8 cellular contexts compared by ENCODE assay signal in genomic region chr10:81920213-81920829, GRCh38. TPM values are rescaled to one million over a fixed set of nuclear protein-coding genes. Genes with fewer than 3 reads are reported as not detected.
A peak's percentile ranks its signal among the peaks of the same experiment; 100 is the strongest.
DNase-seq lines count a peak whose midpoint lies in the region; ATAC-seq, FAIRE-seq and TF ChIP-seq lines count a peak whose summit lies in the region.
"Had no signal": no experiment of that assay in that cellular context is flagged by ENCODE, and none has a peak within 500 bp of the region (broad histone marks: within the 10 kb centered on the region; RNA-seq: fewer than 3 reads in every experiment).

No MANE protein-coding gene starts in this region.

- H3K9ac ChIP-seq in keratinocyte (ENCODE audit: control insufficient read depth, extremely low read depth, insufficient read depth, low read length) = no peak overlapping the region

- dilution Hi-C loops in keratinocyte (cut with MboI; ENCODE audit: extremely low pct_ligation_motif_present, low sequenced_read_pairs) = no loop called here

- H3K27ac Mint-ChIP-seq in GM23338 = no peak overlapping the region

- H3K36me3 ChIP-seq in GM23338 (ENCODE audit: insufficient read depth) (no peaks in the 10 kb centered on the region), PC-9 (ENCODE audit: low read depth) (no peaks in the 10 kb centered on the region), keratinocyte (ENCODE audit: control insufficient read depth in 2 of 2, extremely low read depth in 1 of 2, insufficient read depth in 2 of 2, low read length in 2 of 2) (no peaks in the 10 kb centered on the region), thyroid gland (no peaks in the 10 kb centered on the region)

- DNase-seq in GM10266 (ENCODE audit: extremely low spot score) (peak; percentile 18), GM23338 (ENCODE audit: low spot score) (peak; percentile 62), PC-9 (peak in 1 of 2 experiments; percentile 4), keratinocyte (ENCODE audit: low read depth, low spot score) (no peak), thyroid gland (no peak), NCI-H2081 treated with DMSO at 0.1 percent for 48 hours (lab: John Stamatoyannopoulos, UW) (no peak), frontal cortex (ENCODE audit: low spot score in 2 of 2) (no peak)

- no TSS peak for BruUV-seq in PC-9 (replicated peaks; lab: Mats Ljungman, UMichigan)

- peaks cover 31% of the 10 kb centered on the region for H3K4me1 ChIP-seq in GM23338 (ENCODE audit: insufficient read depth)
- no peaks in the 10 kb centered on the region for H3K4me1 ChIP-seq in PC-9 (replicated peaks; ENCODE audit: insufficient read depth)
- H3K4me1 ChIP-seq in keratinocyte (ENCODE audit: control insufficient read depth, extremely low read depth, insufficient read depth, low read length) = no peaks in the 10 kb centered on the region
- H3K4me1 ChIP-seq in thyroid gland = no peaks in the 10 kb centered on the region

- FAIRE-seq in keratinocyte (lab: Jason Lieb, UNC) = no peak
- FAIRE-seq in frontal cortex (lab: Jason Lieb, UNC) = no peak

- no peaks in the 10 kb centered on the region for H3K36me3 Mint-ChIP-seq in GM23338 (ENCODE audit: low read depth)

- H4K20me1 ChIP-seq in GM23338 (replicated peaks; ENCODE audit: insufficient read depth) (no peaks in the 10 kb centered on the region), PC-9 (ENCODE audit: insufficient read depth) (no peaks in the 10 kb centered on the region), keratinocyte (ENCODE audit: control insufficient read depth, extremely low read depth, insufficient read depth, low read length) (no peaks in the 10 kb centered on the region)

- H3K9me1 ChIP-seq in keratinocyte (ENCODE audit: control insufficient read depth, extremely low read depth, insufficient read depth, low read length) = no peaks in the 10 kb centered on the region

- 68 to 77% methylated on average over 3 of the region's 3 CpGs for WGBS in thyroid gland, 2 donors

- H3K4me3 Mint-ChIP-seq in GM23338 = no peak overlapping the region

- H3K27me3 ChIP-seq in GM23338 (ENCODE audit: insufficient read depth) (no peaks in the 10 kb centered on the region), PC-9 (ENCODE audit: insufficient read depth, low read depth) (no peaks in the 10 kb centered on the region), keratinocyte (ENCODE audit: control insufficient read depth, extremely low read depth, insufficient read depth, low read length) (no peaks in the 10 kb centered on the region), thyroid gland (no peaks in the 10 kb centered on the region)

- TF ChIP-seq POLR2A in thyroid gland (IDR thresholded peaks at IDR 0.05) = no peak

- no peak overlapping the region for H2AFZ ChIP-seq in GM23338
- no peak overlapping the region for H2AFZ ChIP-seq in PC-9
- no peak overlapping the region for H2AFZ ChIP-seq in keratinocyte (ENCODE audit: control insufficient read depth, low read length)

- H3K79me2 ChIP-seq in GM23338 (replicated peaks; ENCODE audit: insufficient read depth) (peaks cover 4% of the 10 kb centered on the region; the same call in 1 of the 2 replicates), PC-9 (ENCODE audit: low read depth) (no peaks in the 10 kb centered on the region), keratinocyte (ENCODE audit: control insufficient read depth, insufficient read depth, low read length) (no peaks in the 10 kb centered on the region)

- H3K9me2 ChIP-seq in GM23338 (ENCODE audit: insufficient read depth) (no peaks in the 10 kb centered on the region), PC-9 (ENCODE audit: insufficient read depth) (no peaks in the 10 kb centered on the region)

- peaks cover 27% of the 10 kb centered on the region for H3K4me1 Mint-ChIP-seq in GM23338

- POLR2A ChIA-PET in PC-9 (lab: Charles Lee; ENCODE audit: unreplicated experiment) = no interaction called here

- TF ChIP-seq CTCF in GM10266 (IDR thresholded peaks at IDR 0.05; ENCODE audit: control insufficient read depth, insufficient read depth, low read depth, missing control alignments) = peak; percentile 49
- TF ChIP-seq CTCF in GM23338 (conservative IDR thresholded peaks at IDR 0.05; ENCODE audit: low read depth in 2 of 2) = peak; percentile 72 to 96
- peak; percentile 74 for TF ChIP-seq CTCF in PC-9 (conservative IDR thresholded peaks at IDR 0.05)
- TF ChIP-seq CTCF in keratinocyte (optimal IDR thresholded peaks at IDR 0.05 in 1 of 3, IDR thresholded peaks at IDR 0.05 in 1 of 3, conservative IDR thresholded peaks at IDR 0.05 in 1 of 3; ENCODE audit: extremely low read depth in 1 of 3, insufficient read depth in 2 of 3, low read length in 3 of 3) = peak in 2 of 3 experiments; percentile 16 to 55
- TF ChIP-seq CTCF in thyroid gland (IDR thresholded peaks at IDR 0.05) = peak in 1 of 6 experiments; percentile 23

- H3K4me2 ChIP-seq in GM23338 = no peak overlapping the region
- H3K4me2 ChIP-seq in PC-9 = no peak overlapping the region
- no peak overlapping the region for H3K4me2 ChIP-seq in keratinocyte (ENCODE audit: control insufficient read depth, extremely low read depth, insufficient read depth, low read depth, low read length)

- H3F3A ChIP-seq in GM23338 (replicated peaks; ENCODE audit: low read depth) (no peaks in the 10 kb centered on the region), PC-9 (ENCODE audit: insufficient read depth, low read depth) (no peaks in the 10 kb centered on the region)

- H3K27ac ChIP-seq in GM23338 (ENCODE audit: low read depth) (no peak overlapping the region), PC-9 (no peak overlapping the region), keratinocyte (ENCODE audit: control insufficient read depth, insufficient read depth, low read length) (no peak overlapping the region), thyroid gland (no peak overlapping the region)

- H3K4me3 ChIP-seq in GM23338 (no peak overlapping the region), PC-9 (no peak overlapping the region), keratinocyte (ENCODE audit: control insufficient read depth in 2 of 3, extremely low read depth in 1 of 3, insufficient read depth in 2 of 3, low read depth in 1 of 3, low read length in 3 of 3) (no peak overlapping the region), thyroid gland (replicated peaks in 1 of 3) (no peak overlapping the region)
- H3K4me3 ChIP-seq: mucosa of descending colon had no signal

- intact Hi-C loops in PC-9 (cut with micrococcal nuclease; ENCODE audit: unreplicated experiment) = no loop called here
- intact Hi-C loops in thyroid gland (cut with DNase I) = no loop called here

- H3K9me3 ChIP-seq in PC-9 (ENCODE audit: insufficient read depth, low read depth) (no peaks in the 10 kb centered on the region), keratinocyte (ENCODE audit: control insufficient read depth, low read depth, low read length) (no peaks in the 10 kb centered on the region), thyroid gland (no peaks in the 10 kb centered on the region)
- H3K9me3 ChIP-seq: mucosa of descending colon had no signal

- H3K9me3 Mint-ChIP-seq in GM23338 = no peaks in the 10 kb centered on the region

- peaks cover 3% of the 10 kb centered on the region for H3K27me3 Mint-ChIP-seq in GM23338 (ENCODE audit: insufficient read depth, low read depth, poor library complexity)

- CTCF ChIA-PET in PC-9 (lab: Charles Lee) = no interaction called here

- peak; percentile 85 for ATAC-seq in GM23338
- ATAC-seq: mucosa of descending colon had no signal

TF ChIP-seq in GM23338, 12 proteins besides CTCF, POLR2A, EP300 and RAD21 (continues in another document):
- no peak for TF ChIP-seq CREB1 (CRISPR knock-in tag; IDR thresholded peaks at IDR 0.05; ENCODE audit: low read depth)
- no peak for TF ChIP-seq POLR2AphosphoS5 (IDR thresholded peaks at IDR 0.05; ENCODE audit: low read depth)
- TF ChIP-seq, protein P1, sequence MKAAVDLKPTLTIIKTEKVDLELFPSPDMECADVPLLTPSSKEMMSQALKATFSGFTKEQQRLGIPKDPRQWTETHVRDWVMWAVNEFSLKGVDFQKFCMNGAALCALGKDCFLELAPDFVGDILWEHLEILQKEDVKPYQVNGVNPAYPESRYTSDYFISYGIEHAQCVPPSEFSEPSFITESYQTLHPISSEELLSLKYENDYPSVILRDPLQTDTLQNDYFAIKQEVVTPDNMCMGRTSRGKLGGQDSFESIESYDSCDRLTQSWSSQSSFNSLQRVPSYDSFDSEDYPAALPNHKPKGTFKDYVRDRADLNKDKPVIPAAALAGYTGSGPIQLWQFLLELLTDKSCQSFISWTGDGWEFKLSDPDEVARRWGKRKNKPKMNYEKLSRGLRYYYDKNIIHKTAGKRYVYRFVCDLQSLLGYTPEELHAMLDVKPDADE (IDR thresholded peaks at IDR 0.05) = no peak

RNA-seq across cellular contexts. Expression of gene NRG3, which starts 45.3 kb away (rescaled TPM):
- 3.1 and 3.9 TPM in 2 replicates for total RNA-seq in GM23338 (2014; rRNA removed; shearing (Covaris generic))
- polyA plus RNA-seq in GM23338 (2016; fragmentation: Nextera tagmentation; extraction: Ambion mirVana) (1.9 TPM in 2 replicates), keratinocyte (not detected in 3 replicates)
- total RNA-seq in PC-9 (2021) (not detected in 2 replicates), thyroid gland (1 to 10 TPM in 2 of 4 donors, under 1 TPM in 2; 0.67 to 1.8 (median 1.3) TPM), frontal cortex (12.2 TPM)
- not detected for polyA plus RNA-seq in keratinocyte (2011; ENCODE audit: low read depth)
- polyA plus RNA-seq in keratinocyte (2011; cell fraction: cytosol; rRNA removed) = not detected in 2 replicates
- not detected in 2 replicates for polyA plus RNA-seq in keratinocyte (2011; cell fraction: nucleus; rRNA removed)
- not detected in 2 replicates for polyA plus RNA-seq in keratinocyte (2012; ENCODE audit: low replicate concordance)
- polyA minus RNA-seq in keratinocyte = not detected in 3 replicates
- not detected for polyA minus RNA-seq in keratinocyte (2011; cell fraction: cytosol; rRNA and poly(A)+ RNA removed)
- polyA minus RNA-seq in keratinocyte (2011; cell fraction: nucleus; rRNA and poly(A)+ RNA removed) = not detected in 2 replicates

Comparison
In these comparisons a context has a peak if more than half of its experiments do, and no peak if none do; other contexts are left out.
1. DNase-seq: peak in GM10266 (single experiment) and GM23338 (single experiment); none in keratinocyte (single experiment), thyroid gland (0 of 2), NCI-H2081 treated with DMSO at 0.1 percent for 48 hours (single experiment) and frontal cortex (0 of 2).